10 cellular contexts compared by ENCODE assay signal in genomic region chr1:51564124-51564523, GRCh38. TPM values are rescaled to one million over a fixed set of nuclear protein-coding genes. Genes with fewer than 3 reads are reported as not detected.
DNase-seq lines count a peak whose midpoint lies in the region; ATAC-seq and TF ChIP-seq lines count a peak whose summit lies in the region.
"Had no signal": no experiment of that assay in that cellular context is flagged by ENCODE, and none has a peak within 500 bp of the region (broad histone marks: within the 10 kb centered on the region; RNA-seq: fewer than 3 reads in every experiment).

No MANE protein-coding gene starts in this region.

- ATAC-seq in RWPE2 (ENCODE audit: low read depth): peak; percentile 22; the same call in 1 of the 3 replicates

- H3K4me1 ChIP-seq in RWPE2 (ENCODE audit: insufficient read depth, poor library complexity, severe bottlenecking) (peaks cover 43% of the 10 kb centered on the region), testis (peaks cover 18% of the 10 kb centered on the region)

- H3K27ac ChIP-seq in RWPE2 (ENCODE audit: poor library complexity, severe bottlenecking): peak overlapping the region; percentile 22
- no peak overlapping the region for H3K27ac ChIP-seq in testis
- H3K27ac ChIP-seq: thyroid gland had no signal

- H3K4me3 ChIP-seq in RWPE2 (ENCODE audit: severe bottlenecking) (no peak overlapping the region), testis (no peak overlapping the region)
- H3K4me3 ChIP-seq: thyroid gland had no signal

- H3K9me3 ChIP-seq in RWPE2 (ENCODE audit: severe bottlenecking): no peaks in the 10 kb centered on the region
- no peaks in the 10 kb centered on the region for H3K9me3 ChIP-seq in testis
- H3K9me3 ChIP-seq: thyroid gland had no signal

- no peaks in the 10 kb centered on the region for H3K36me3 ChIP-seq in RWPE2 (ENCODE audit: low read depth)
- H3K36me3 ChIP-seq in testis (ENCODE audit: low read depth, missing control alignments): no peaks in the 10 kb centered on the region
- H3K36me3 ChIP-seq: thyroid gland had no signal

- intact Hi-C loops in testis (cut with DNase I; ENCODE audit: low total_unique reads): no loop called here

- TF ChIP-seq CTCF in RWPE2 (IDR thresholded peaks at IDR 0.05; ENCODE audit: poor library complexity, severe bottlenecking) (no peak), testis (IDR thresholded peaks at IDR 0.05) (no peak)

- DNase-seq in stimulated activated CD4-positive, alpha-beta T cell treated with anti-CD3 and anti-CD28 coated beads, Interleukin-15, amount 100 ng/mL, for 24 hours: peak; percentile 23
- DNase-seq in stimulated activated CD4-positive, alpha-beta T cell treated with anti-CD3 and anti-CD28 coated beads, Interleukin-2, amount 100 ng/mL, for 24 hours: no peak
- DNase-seq in RWPE2 (ENCODE audit: low spot score) (no peak), germinal center (ENCODE audit: low spot score) (peak; percentile 10), testis (peak; percentile 56), GM19240 (ENCODE audit: insufficient read length, low spot score) (no peak), SIG-M5 (lab: John Stamatoyannopoulos, UW) (no peak), DMS79 treated with DMSO at 0.1 percent for 48 hours (lab: John Stamatoyannopoulos, UW) (no peak)
- DNase-seq: NCI-H82, thyroid gland had no signal

- TF ChIP-seq POLR2A in testis (IDR thresholded peaks at IDR 0.05): no peak

- no peaks in the 10 kb centered on the region for H3K27me3 ChIP-seq in RWPE2 (ENCODE audit: insufficient read depth, poor library complexity, severe bottlenecking)
- H3K27me3 ChIP-seq in testis: no peaks in the 10 kb centered on the region
- H3K27me3 ChIP-seq: thyroid gland had no signal

RNA-seq across cellular contexts. Expression of gene EPS15, which starts 45.1 kb away (rescaled TPM):
- total RNA-seq in testis: 100 to 1,000 TPM; 108 to 127 TPM
- 77.2 TPM for polyA plus RNA-seq in testis (ENCODE audit: insufficient read depth, low read depth, low replicate concordance)

RNA-seq across cellular contexts. Expression of gene OSBPL9, which starts 52.8 kb away (rescaled TPM):
- total RNA-seq in testis: 100 to 1,000 TPM; 117 to 160 TPM
- 59.3 TPM for polyA plus RNA-seq in testis (ENCODE audit: insufficient read depth, low read depth, low replicate concordance)

Comparison
In these comparisons a context has a peak if more than half of its experiments do, and no peak if none do; other contexts are left out.
1. DNase-seq: peak in stimulated activated CD4-positive, alpha-beta T cell treated with anti-CD3 and anti-CD28 coated beads, Interleukin-15, amount 100 ng/mL, for 24 hours (single experiment), germinal center (single experiment) and testis (single experiment); none in stimulated activated CD4-positive, alpha-beta T cell treated with anti-CD3 and anti-CD28 coated beads, Interleukin-2, amount 100 ng/mL, for 24 hours (0 of 2), RWPE2 (single experiment), GM19240 (single experiment), SIG-M5 (single experiment) and DMS79 treated with DMSO at 0.1 percent for 48 hours (single experiment).